16 cellular contexts compared by ENCODE assay signal in the genomic region with DNA sequence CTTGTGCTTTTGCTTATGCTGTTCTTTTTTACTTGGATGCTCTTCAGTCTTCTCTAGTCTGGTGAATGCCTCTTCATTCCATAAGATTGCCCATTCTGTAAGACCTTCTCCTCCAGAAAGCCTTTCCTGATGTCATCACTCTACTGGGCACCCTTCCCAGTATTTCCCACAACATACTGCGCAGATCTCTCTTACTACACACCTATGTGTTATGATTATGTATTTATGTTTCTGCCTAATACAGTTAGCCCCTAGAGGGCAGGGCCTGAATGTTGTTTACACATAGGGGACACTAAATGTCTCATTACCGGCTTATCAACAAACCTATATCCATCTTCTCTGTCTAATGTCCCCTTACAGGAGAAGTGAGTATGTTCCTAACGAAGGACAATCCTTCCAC. TPM values are rescaled to one million over a fixed set of nuclear protein-coding genes. Genes with fewer than 3 reads are reported as not detected.
DNase-seq lines count a peak whose midpoint lies in the region; ATAC-seq, FAIRE-seq and TF ChIP-seq lines count a peak whose summit lies in the region.
"Had no signal": no experiment of that assay in that cellular context is flagged by ENCODE, and none has a peak within 500 bp of the region (broad histone marks: within the 10 kb centered on the region; RNA-seq: fewer than 3 reads in every experiment).

No MANE protein-coding gene starts in this region.

- ATAC-seq in HepG2: no peak
- ATAC-seq in right lobe of liver: no peak
- ATAC-seq: stimulated activated naive B cell treated with anti-CD40 and anti-IgM and Interleukin-4, amounts not matched to agents 10 μg/mL and 1 μg/mL and 100 μg/mL, for 72 hours had no signal

- no peak for TF ChIP-seq RAD21 in HepG2 (CRISPR knock-in tag; IDR thresholded peaks at IDR 0.05)

- H3K27ac ChIP-seq in HepG2 (ENCODE audit: extremely low read length, insufficient read depth, low read length): no peak overlapping the region
- H3K27ac ChIP-seq in right lobe of liver: no peak overlapping the region
- no peak overlapping the region for H3K27ac ChIP-seq in OCI-LY3 (ENCODE audit: low read length)
- no peak overlapping the region for H3K27ac ChIP-seq in sigmoid colon
- H3K27ac ChIP-seq: Peyer's patch had no signal

- H3K79me2 ChIP-seq in HepG2 (ENCODE audit: insufficient read depth, low read length): no peaks in the 10 kb centered on the region
- H3K79me2 ChIP-seq in OCI-LY3 (ENCODE audit: low read length): no peaks in the 10 kb centered on the region

- CTCF ChIA-PET in HepG2 (lab: Yijun Ruan, JAX; ENCODE audit: low intra/inter-chr PET ratio, low total read pairs): no interaction called here

- H3K4me2 ChIP-seq in HepG2 (ENCODE audit: low read depth, low read length): no peak overlapping the region
- no peak overlapping the region for H3K4me2 ChIP-seq in OCI-LY3 (ENCODE audit: low read length)

- in situ Hi-C loops in HepG2 (cut with HindIII; ENCODE audit: extremely low pct_ligation_motif_present, low pct_unique_long_range_greater_than_20kb): no loop called here

- peak; percentile 18 for FAIRE-seq in HepG2 (lab: Jason Lieb, UNC)

- BruUV-seq in HepG2 (replicated peaks; lab: Mats Ljungman, UMichigan): TSS peak; percentile 36

- POLR2A ChIA-PET in HepG2 (lab: Yijun Ruan, JAX): interaction anchor here (1.0 kb wide), 1 partner anchor 219 kb away, joined by 3 read pairs; no protein-coding TSS in a partner anchor

- H2AFZ ChIP-seq in HepG2 (ENCODE audit: low read length) (no peak overlapping the region), OCI-LY3 (ENCODE audit: low read depth, low read length) (no peak overlapping the region)

- DNase-seq in HepG2 (ENCODE audit: low spot score) (no peak), right lobe of liver (no peak), dermis blood vessel endothelial cell (peak; percentile 33), retinal pigment epithelial cell (ENCODE audit: low read depth) (no peak), T1000 (lab: John Stamatoyannopoulos, UW) (no peak), sigmoid colon (no peak)
- DNase-seq in stimulated activated CD4-positive, alpha-beta T cell treated with anti-CD3 and anti-CD28 coated beads, Interleukin-2, amount 100 ng/mL, for 48 hours: no peak
- DNase-seq: activated CD8-positive, alpha-beta memory T cell treated with anti-CD3 and anti-CD28 coated beads for 24 hours; anterior cingulate cortex; COR-L47; H7; islet precursor cell; NCI-H1105; Peyer's patch; stimulated activated naive B cell treated with anti-CD40 and anti-IgM and Interleukin-4, amounts not matched to agents 10 μg/mL and 1 μg/mL and 100 μg/mL, for 72 hours had no signal

- H3K4me3 ChIP-seq in HepG2 (replicated peaks in 1 of 3; ENCODE audit: insufficient read depth in 1 of 3, low read depth in 2 of 3, low read length in 3 of 3): no peak overlapping the region
- no peak overlapping the region for H3K4me3 ChIP-seq in right lobe of liver
- no peak overlapping the region for H3K4me3 ChIP-seq in OCI-LY3 (ENCODE audit: low read length)
- H3K4me3 ChIP-seq in retinal pigment epithelial cell (ENCODE audit: low read length): no peak overlapping the region
- no peak overlapping the region for H3K4me3 ChIP-seq in sigmoid colon
- H3K4me3 ChIP-seq: Peyer's patch had no signal

- TF ChIP-seq CTCF in HepG2 (CRISPR knock-in tag; IDR thresholded peaks at IDR 0.05): no peak
- no peak for TF ChIP-seq CTCF in right lobe of liver (IDR thresholded peaks at IDR 0.05)
- peak; percentile 21 for TF ChIP-seq CTCF in OCI-LY3 (IDR thresholded peaks at IDR 0.05; ENCODE audit: low read depth, low read length)
- peak; percentile 17 for TF ChIP-seq CTCF in retinal pigment epithelial cell (conservative IDR thresholded peaks at IDR 0.05; ENCODE audit: low read depth, low read length)
- TF ChIP-seq CTCF in sigmoid colon (IDR thresholded peaks at IDR 0.05): no peak

- H3K4me1 ChIP-seq in HepG2 (ENCODE audit: insufficient read depth, low read length) (no peaks in the 10 kb centered on the region), right lobe of liver (no peaks in the 10 kb centered on the region), OCI-LY3 (ENCODE audit: low read length) (no peaks in the 10 kb centered on the region), sigmoid colon (no peaks in the 10 kb centered on the region)
- H3K4me1 ChIP-seq: Peyer's patch had no signal

- no peaks in the 10 kb centered on the region for H3K27me3 ChIP-seq in HepG2 (ENCODE audit: control insufficient read depth in 1 of 2, insufficient read depth in 2 of 2, low read length in 2 of 2)
- H3K27me3 ChIP-seq in right lobe of liver: no peaks in the 10 kb centered on the region
- no peaks in the 10 kb centered on the region for H3K27me3 ChIP-seq in OCI-LY3 (ENCODE audit: low read depth, low read length)
- no peaks in the 10 kb centered on the region for H3K27me3 ChIP-seq in sigmoid colon
- H3K27me3 ChIP-seq: Peyer's patch had no signal

- TF ChIP-seq POLR2A in HepG2 (IDR thresholded peaks at IDR 0.05; ENCODE audit: insufficient read depth in 1 of 2, low read depth in 2 of 2, low read length in 2 of 2): no peak
- no peak for TF ChIP-seq POLR2A in right lobe of liver (IDR thresholded peaks at IDR 0.05)
- no peak for TF ChIP-seq POLR2A in sigmoid colon (IDR thresholded peaks at IDR 0.05)

- intact Hi-C loops in HepG2 (cut with micrococcal nuclease; ENCODE audit: unreplicated experiment) (no loop called here), right lobe of liver (cut with DNase I) (no loop called here), sigmoid colon (cut with DNase I) (no loop called here)

- TF ChIP-seq EP300 in HepG2 (IDR thresholded peaks at IDR 0.05; ENCODE audit: low read depth in 2 of 2, low read length in 2 of 2): no peak
- no peak for TF ChIP-seq EP300 in HepG2 (CRISPR knock-in tag; IDR thresholded peaks at IDR 0.05; ENCODE audit: borderline replicate concordance)
- no peak for TF ChIP-seq EP300 in sigmoid colon (IDR thresholded peaks at IDR 0.05)

- H3K9ac ChIP-seq in HepG2 (ENCODE audit: insufficient read depth, low read depth, low read length): no peak overlapping the region
- H3K9ac ChIP-seq in OCI-LY3 (ENCODE audit: low read length): no peak overlapping the region

- 100% methylated on average over 3 of the region's 3 CpGs for WGBS in HepG2 (ENCODE audit: low lambda C conversion rate)
- WGBS in right lobe of liver (ENCODE audit: insufficient coverage, low coverage, low lambda C conversion rate, missing lambda C conversion rate): 70% methylated on average over 3 of the region's 3 CpGs
- WGBS in sigmoid colon, 2 donors: 78 to 87% methylated on average over 3 of the region's 3 CpGs

- H3K9me3 ChIP-seq in HepG2 (ENCODE audit: low read length) (no peaks in the 10 kb centered on the region), right lobe of liver (no peaks in the 10 kb centered on the region), OCI-LY3 (ENCODE audit: insufficient read depth, low read length) (no peaks in the 10 kb centered on the region), sigmoid colon (no peaks in the 10 kb centered on the region)
- H3K9me3 ChIP-seq: Peyer's patch had no signal

- no peaks in the 10 kb centered on the region for H4K20me1 ChIP-seq in HepG2 (ENCODE audit: insufficient read depth, low read length)
- H4K20me1 ChIP-seq in OCI-LY3 (ENCODE audit: insufficient read depth, low read length): no peaks in the 10 kb centered on the region

- H3K36me3 ChIP-seq in HepG2 (replicated peaks in 1 of 2; ENCODE audit: control insufficient read depth in 1 of 2, insufficient read depth in 2 of 2, low read length in 2 of 2) (peaks cover 6 to 30% of the 10 kb centered on the region in 2 experiments; a peak in 4 of 5 replicates), right lobe of liver (peaks cover 0 to 63% (median 8%) of the 10 kb centered on the region in 4 donors), OCI-LY3 (replicated peaks; ENCODE audit: low read depth, low read length) (peaks cover 21% of the 10 kb centered on the region), sigmoid colon (peaks cover 0 to 50% (median 2%) of the 10 kb centered on the region in 4 donors)

RNA-seq across cellular contexts. Expression of a gene that starts 21.1 kb away (rescaled TPM):
- total RNA-seq in HepG2 (2016; rRNA removed; fragmentation: Illumina TruSeq; extraction: Trizol): 46.9 and 69.3 TPM in 2 replicates
- total RNA-seq in HepG2 (2016; cell fraction: cytosol; rRNA removed; fragmentation: Illumina TruSeq; extraction: Trizol; ENCODE audit: low read depth): 12.3 and 17.1 TPM in 2 replicates
- total RNA-seq in HepG2 (2016; cell fraction: insoluble cytoplasmic fraction; rRNA removed; fragmentation: Illumina TruSeq; extraction: Trizol): 48.7 and 65.5 TPM in 2 replicates
- 23.7 and 29.4 TPM in 2 replicates for total RNA-seq in HepG2 (2016; cell fraction: membrane; rRNA removed; fragmentation: Illumina TruSeq; extraction: Trizol)
- total RNA-seq in HepG2 (2016; cell fraction: nucleus; rRNA removed; fragmentation: Illumina TruSeq; extraction: Trizol): 47.2 and 56.1 TPM in 2 replicates
- polyA plus RNA-seq in HepG2 (2011; rRNA removed): 35.0 and 42.8 TPM in 2 replicates
- 37.1 and 44.4 TPM in 2 replicates for polyA plus RNA-seq in HepG2 (2011; cell fraction: cytosol; rRNA removed)
- polyA plus RNA-seq in HepG2 (2011; cell fraction: nucleus; rRNA removed): 11.8 and 14.9 TPM in 2 replicates
- polyA plus RNA-seq in HepG2 (2012): 35.1 and 40.3 TPM in 2 replicates
- polyA plus RNA-seq in HepG2 (2016; cell fraction: cytosol; fragmentation: Illumina TruSeq; extraction: Trizol; ENCODE audit: low read depth): 24.7 and 26.6 TPM in 2 replicates
- 85.8 and 88.7 TPM in 2 replicates for polyA plus RNA-seq in HepG2 (2016; cell fraction: insoluble cytoplasmic fraction; fragmentation: Illumina TruSeq; extraction: Trizol; ENCODE audit: low read depth)
- 26.3 and 31.8 TPM in 2 replicates for polyA plus RNA-seq in HepG2 (2016; cell fraction: membrane; fragmentation: Illumina TruSeq; extraction: Trizol; ENCODE audit: low read depth)
- polyA plus RNA-seq in HepG2 (2016; cell fraction: nucleus; fragmentation: Illumina TruSeq; extraction: Trizol; ENCODE audit: insufficient read depth, low read depth): 67.7 and 76.4 TPM in 2 replicates
- 13.9 and 27.6 TPM in 2 replicates for polyA minus RNA-seq in HepG2 (2011; rRNA and poly(A)+ RNA removed; ENCODE audit: low replicate concordance)
- 21.3 and 25.6 TPM in 2 replicates for polyA minus RNA-seq in HepG2 (2011; cell fraction: cytosol; rRNA and poly(A)+ RNA removed)
- polyA minus RNA-seq in HepG2 (2011; cell fraction: nucleus; rRNA and poly(A)+ RNA removed): 11.3 and 13.1 TPM in 2 replicates
- total RNA-seq in right lobe of liver: 10 to 100 TPM; 63.4 to 90.0 (median 76.7) TPM
- total RNA-seq in dermis blood vessel endothelial cell: 14.0 and 26.6 TPM in 2 replicates
- 10 to 100 TPM in 3 of 4 donors, 1 to 10 TPM in 1; 9.7 to 19.8 (median 14.2) TPM for total RNA-seq in sigmoid colon
- 10 to 100 TPM; 27.0 to 55.9 (median 47.4) TPM for polyA plus RNA-seq in sigmoid colon

RNA-seq across cellular contexts. Expression of a gene that starts 27.3 kb away (rescaled TPM):
- total RNA-seq in HepG2 (2016; rRNA removed; fragmentation: Illumina TruSeq; extraction: Trizol) (not detected in 2 replicates), right lobe of liver (under 1 TPM in 5 of 6 experiments, not detected in 1; 0.20 to 0.81 (median 0.55) TPM), dermis blood vessel endothelial cell (0.17 and 0.42 TPM in 2 replicates), sigmoid colon (1 to 10 TPM in 2 of 4 donors, not detected in 2; 1.2 to 1.3 TPM)
- not detected in 2 replicates for total RNA-seq in HepG2 (2016; cell fraction: cytosol; rRNA removed; fragmentation: Illumina TruSeq; extraction: Trizol; ENCODE audit: low read depth)
- total RNA-seq in HepG2 (2016; cell fraction: insoluble cytoplasmic fraction; rRNA removed; fragmentation: Illumina TruSeq; extraction: Trizol): not detected in 2 replicates
- total RNA-seq in HepG2 (2016; cell fraction: membrane; rRNA removed; fragmentation: Illumina TruSeq; extraction: Trizol): not detected in 2 replicates
- not detected in 2 replicates for total RNA-seq in HepG2 (2016; cell fraction: nucleus; rRNA removed; fragmentation: Illumina TruSeq; extraction: Trizol)
- polyA plus RNA-seq in HepG2 (2011; rRNA removed) (0.18 and 0.26 TPM in 2 replicates), sigmoid colon (1 to 10 TPM in 2 of 3 donors, not detected in 1; 1.2 to 3.8 TPM)
- polyA plus RNA-seq in HepG2 (2011; cell fraction: cytosol; rRNA removed): 0.24 and 0.42 TPM in 2 replicates
- 0.26 TPM in 1 of 2 replicates, not detected in the other for polyA plus RNA-seq in HepG2 (2011; cell fraction: nucleus; rRNA removed)
- polyA plus RNA-seq in HepG2 (2012): not detected in 2 replicates
- not detected in 2 replicates for polyA plus RNA-seq in HepG2 (2016; cell fraction: cytosol; fragmentation: Illumina TruSeq; extraction: Trizol; ENCODE audit: low read depth)
- polyA plus RNA-seq in HepG2 (2016; cell fraction: insoluble cytoplasmic fraction; fragmentation: Illumina TruSeq; extraction: Trizol; ENCODE audit: low read depth): not detected in 2 replicates
- polyA plus RNA-seq in HepG2 (2016; cell fraction: membrane; fragmentation: Illumina TruSeq; extraction: Trizol; ENCODE audit: low read depth): not detected in 2 replicates
- polyA plus RNA-seq in HepG2 (2016; cell fraction: nucleus; fragmentation: Illumina TruSeq; extraction: Trizol; ENCODE audit: insufficient read depth, low read depth): not detected in 2 replicates
- polyA minus RNA-seq in HepG2 (2011; rRNA and poly(A)+ RNA removed; ENCODE audit: low replicate concordance): not detected in 2 replicates
- not detected in 2 replicates for polyA minus RNA-seq in HepG2 (2011; cell fraction: cytosol; rRNA and poly(A)+ RNA removed)
- polyA minus RNA-seq in HepG2 (2011; cell fraction: nucleus; rRNA and poly(A)+ RNA removed): 0.39 TPM in 1 of 2 replicates, not detected in the other
- total RNA-seq: H7 had no signal

RNA-seq across cellular contexts. Expression of a gene that starts 34.2 kb away (rescaled TPM):
- total RNA-seq in HepG2 (2016; rRNA removed; fragmentation: Illumina TruSeq; extraction: Trizol) (1.3 and 1.5 TPM in 2 replicates), right lobe of liver (1 to 10 TPM in 5 of 6 experiments, under 1 TPM in 1; 0.80 to 2.8 (median 1.6) TPM), dermis blood vessel endothelial cell (16.2 and 29.2 TPM in 2 replicates), sigmoid colon (1 to 10 TPM; 4.6 to 7.8 (median 5.2) TPM)
- 0.35 and 1.0 TPM in 2 replicates for total RNA-seq in HepG2 (2016; cell fraction: cytosol; rRNA removed; fragmentation: Illumina TruSeq; extraction: Trizol; ENCODE audit: low read depth)
- 1.3 and 1.4 TPM in 2 replicates for total RNA-seq in HepG2 (2016; cell fraction: insoluble cytoplasmic fraction; rRNA removed; fragmentation: Illumina TruSeq; extraction: Trizol)
- total RNA-seq in HepG2 (2016; cell fraction: membrane; rRNA removed; fragmentation: Illumina TruSeq; extraction: Trizol): 1.5 and 2.0 TPM in 2 replicates
- 1.0 and 1.5 TPM in 2 replicates for total RNA-seq in HepG2 (2016; cell fraction: nucleus; rRNA removed; fragmentation: Illumina TruSeq; extraction: Trizol)
- polyA plus RNA-seq in HepG2 (2011; rRNA removed) (2.6 and 3.2 TPM in 2 replicates), sigmoid colon (10 to 100 TPM; 19.2 to 25.9 (median 22.2) TPM)
- polyA plus RNA-seq in HepG2 (2011; cell fraction: cytosol; rRNA removed): 2.6 and 2.7 TPM in 2 replicates
- 2.5 and 2.8 TPM in 2 replicates for polyA plus RNA-seq in HepG2 (2011; cell fraction: nucleus; rRNA removed)
- 3.9 and 4.2 TPM in 2 replicates for polyA plus RNA-seq in HepG2 (2012)
- 0.44 and 0.53 TPM in 2 replicates for polyA plus RNA-seq in HepG2 (2016; cell fraction: cytosol; fragmentation: Illumina TruSeq; extraction: Trizol; ENCODE audit: low read depth)
- polyA plus RNA-seq in HepG2 (2016; cell fraction: insoluble cytoplasmic fraction; fragmentation: Illumina TruSeq; extraction: Trizol; ENCODE audit: low read depth): 1.6 and 1.9 TPM in 2 replicates
- 1.7 and 2.0 TPM in 2 replicates for polyA plus RNA-seq in HepG2 (2016; cell fraction: membrane; fragmentation: Illumina TruSeq; extraction: Trizol; ENCODE audit: low read depth)
- polyA plus RNA-seq in HepG2 (2016; cell fraction: nucleus; fragmentation: Illumina TruSeq; extraction: Trizol; ENCODE audit: insufficient read depth, low read depth): 1.9 and 2.0 TPM in 2 replicates
- polyA minus RNA-seq in HepG2 (2011; rRNA and poly(A)+ RNA removed; ENCODE audit: low replicate concordance): 10.0 and 60.2 TPM in 2 replicates
- polyA minus RNA-seq in HepG2 (2011; cell fraction: cytosol; rRNA and poly(A)+ RNA removed): 3.6 and 4.7 TPM in 2 replicates
- polyA minus RNA-seq in HepG2 (2011; cell fraction: nucleus; rRNA and poly(A)+ RNA removed): 1.4 and 1.6 TPM in 2 replicates

Comparison
In these comparisons a context has a peak if more than half of its experiments do, and no peak if none do; other contexts are left out.
1. CTCF ChIP-seq: peak in OCI-LY3 (single experiment) and retinal pigment epithelial cell (single experiment); none in HepG2 (single experiment), right lobe of liver (0 of 4) and sigmoid colon (0 of 4).